39 cellular contexts compared by ENCODE assay signal in the genomic region with DNA sequence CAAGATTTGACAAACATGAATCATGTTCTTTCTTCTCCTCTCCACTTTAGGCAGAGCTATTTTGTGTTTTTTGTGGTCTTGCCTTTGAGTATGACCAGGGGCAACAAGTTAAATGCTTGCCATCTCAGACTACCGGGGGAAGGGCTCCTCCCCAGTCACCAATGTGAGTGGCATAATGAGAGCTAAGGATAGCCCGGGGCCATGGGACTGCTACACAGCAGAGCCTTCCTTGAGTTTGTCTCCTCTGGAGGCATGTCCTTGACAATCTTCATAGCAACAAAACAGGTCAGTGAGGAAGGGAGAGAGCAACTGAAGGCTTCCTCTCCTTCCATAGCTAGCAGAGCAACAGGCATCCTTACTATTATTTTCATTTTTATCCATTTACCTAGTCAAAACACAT.
"Had no signal": no experiment of that assay in that cellular context is flagged by ENCODE, and none has a peak within 500 bp of the region (broad histone marks: within the 10 kb centered on the region; RNA-seq: fewer than 3 reads in every experiment).

No MANE protein-coding gene starts in this region.

- ATAC-seq: activated CD8-positive, alpha-beta T cell treated with anti-CD3 and anti-CD28 coated beads for 36 hours; activated T-cell treated with anti-CD3 and anti-CD28 coated beads, Interleukin-2, amount 50 U/mL, for 72 hours; activated T-helper 17 cell treated with anti-CD3 and anti-CD28 coated beads, Interleukin-2, amount 50 U/mL, for 72 hours; Right ventricle myocardium inferior; SK-N-SH treated with all-trans-retinoic acid at 6 μM for 48 hours had no signal

- H3K36me3 ChIP-seq: ascending aorta, cardiac muscle cell, Peyer's patch had no signal

- H3K4me1 Mint-ChIP-seq: activated B cell treated with CpG ODN at 0.5 μM for 24 hours; activated naive CD8-positive, alpha-beta T cell treated with anti-CD3 and anti-CD28 coated beads for 36 hours; activated T-helper 17 cell treated with anti-CD3 and anti-CD28 coated beads, Interleukin-2, amount 50 U/mL, for 72 hours; central memory CD8-positive, alpha-beta T cell had no signal

- DNase-seq: activated B cell treated with CpG ODN at 0.5 μM for 24 hours; activated CD4-positive, alpha-beta T cell treated with anti-CD3 and anti-CD28 coated beads for 48 hours; activated CD4-positive, CD25-positive, alpha-beta regulatory T cell treated with anti-CD3 and anti-CD28 coated beads, Interleukin-2, amount 50 U/mL, for 72 hours; activated CD8-positive, alpha-beta T cell treated with anti-CD3 and anti-CD28 coated beads for 36 hours; activated effector memory CD4-positive, alpha-beta T cell treated with anti-CD3 and anti-CD28 coated beads, Interleukin-2, amount 50 U/mL, for 16 hours; activated naive CD4-positive, alpha-beta T cell; activated naive CD4-positive, alpha-beta T cell treated with anti-CD3 and anti-CD28 coated beads, Interleukin-2, amount 50 U/mL, for 16 hours; activated naive CD8-positive, alpha-beta T cell treated with anti-CD3 and anti-CD28 coated beads for 36 hours; activated T-cell treated with anti-CD3 and anti-CD28 coated beads, Interleukin-2, amount 50 U/mL, for 1 hour; activated T-cell treated with anti-CD3 and anti-CD28 coated beads, Interleukin-2, amount 50 U/mL, for 72 hours; amniotic stem cell; Kasumi-1; KG1; MM.1S; MV-4-11; NCI-H1092; NCI-H1417; NCI-H146; NCI-H187; NCI-H2029 treated with DMSO at 0.1 percent for 48 hours; NCI-H345; NCI-H524 treated with DMSO at 0.1 percent for 48 hours; NCI-H748 treated with DMSO at 0.1 percent for 48 hours; NK-92 treated with Interleukin-12 subunit alpha and Interleukin-12 subunit beta, amount 100 ng/mL, for 24 hours; PC-3; Peyer's patch; SIG-M5; SW 1271; T-helper 1 cell; T-helper 2 cell; T-helper 9 cell had no signal

- H3K27ac ChIP-seq: ascending aorta, cardiac muscle cell, Peyer's patch, RWPE1, VCaP had no signal

- H3K4me3 ChIP-seq: ascending aorta, cardiac muscle cell, Peyer's patch had no signal

- H3K27me3 ChIP-seq: ascending aorta, cardiac muscle cell, Peyer's patch had no signal

- H3K4me1 ChIP-seq: ascending aorta, Peyer's patch had no signal

- H3K4me3 Mint-ChIP-seq: activated B cell treated with CpG ODN at 0.5 μM for 24 hours; activated CD8-positive, alpha-beta T cell treated with anti-CD3 and anti-CD28 coated beads for 36 hours; activated naive CD8-positive, alpha-beta T cell treated with anti-CD3 and anti-CD28 coated beads for 36 hours; activated T-cell treated with anti-CD3 and anti-CD28 coated beads, Interleukin-2, amount 50 U/mL, for 72 hours; activated T-helper 17 cell treated with anti-CD3 and anti-CD28 coated beads, Interleukin-2, amount 50 U/mL, for 72 hours; central memory CD8-positive, alpha-beta T cell had no signal

- H3K27ac Mint-ChIP-seq: activated B cell treated with CpG ODN at 0.5 μM for 24 hours; activated CD8-positive, alpha-beta T cell treated with anti-CD3 and anti-CD28 coated beads for 36 hours; activated naive CD8-positive, alpha-beta T cell treated with anti-CD3 and anti-CD28 coated beads for 36 hours; activated T-helper 17 cell treated with anti-CD3 and anti-CD28 coated beads, Interleukin-2, amount 50 U/mL, for 72 hours had no signal

- H3K36me3 Mint-ChIP-seq: activated naive CD8-positive, alpha-beta T cell treated with anti-CD3 and anti-CD28 coated beads for 36 hours had no signal

- H3K9me3 Mint-ChIP-seq: activated B cell treated with CpG ODN at 0.5 μM for 24 hours; activated T-cell treated with anti-CD3 and anti-CD28 coated beads, Interleukin-2, amount 50 U/mL, for 72 hours; activated T-helper 17 cell treated with anti-CD3 and anti-CD28 coated beads, Interleukin-2, amount 50 U/mL, for 72 hours; central memory CD8-positive, alpha-beta T cell had no signal
